ENCODE assay signal across 8 cellular contexts in genomic region chr12:75390156-75390898, GRCh38. TPM values are rescaled to one million over a fixed set of nuclear protein-coding genes. Genes with fewer than 3 reads are reported as not detected.
DNase-seq lines count a peak whose midpoint lies in the region; ATAC-seq, FAIRE-seq and TF ChIP-seq lines count a peak whose summit lies in the region.

No MANE protein-coding gene starts in this region.

- H4K20me1 ChIP-seq in H9 (ENCODE audit: control insufficient read depth, insufficient read depth, insufficient read length), result no peaks in the 10 kb centered on the region
- no peaks in the 10 kb centered on the region for H4K20me1 ChIP-seq in HepG2 (ENCODE audit: insufficient read depth, low read length)

- TF ChIP-seq POLR2A in HepG2 (IDR thresholded peaks at IDR 0.05; ENCODE audit: insufficient read depth in 1 of 2, low read depth in 2 of 2, low read length in 2 of 2), result no peak

- no peak for TF ChIP-seq EP300 in HepG2 (IDR thresholded peaks at IDR 0.05; ENCODE audit: low read depth in 2 of 2, low read length in 2 of 2)
- TF ChIP-seq EP300 in HepG2 (CRISPR knock-in tag; IDR thresholded peaks at IDR 0.05; ENCODE audit: borderline replicate concordance), result no peak

- CTCF ChIA-PET in HepG2 (lab: Yijun Ruan, JAX; ENCODE audit: low intra/inter-chr PET ratio, low total read pairs), result no interaction called here

- H4K8ac ChIP-seq in H9 (replicated peaks; ENCODE audit: insufficient read length, low read depth, low read length), result no peak overlapping the region

- no peak overlapping the region for H3K23ac ChIP-seq in H9 (ENCODE audit: insufficient read length, low read depth, low read length)

- H4K5ac ChIP-seq in H9 (ENCODE audit: insufficient read length, low read depth, low read length), result no peak overlapping the region

- no peaks in the 10 kb centered on the region for H3K27me3 Mint-ChIP-seq in H9 (ENCODE audit: low read depth)
- no peaks in the 10 kb centered on the region for H3K27me3 Mint-ChIP-seq in activated naive CD8-positive, alpha-beta T cell treated with anti-CD3 and anti-CD28 coated beads, Interleukin-2, amount 10 ng/mL, durations not matched to agents 7 days and 5 days

- no peaks in the 10 kb centered on the region for H3K9me3 Mint-ChIP-seq in H9
- H3K9me3 Mint-ChIP-seq in activated naive CD8-positive, alpha-beta T cell treated with anti-CD3 and anti-CD28 coated beads, Interleukin-2, amount 10 ng/mL, durations not matched to agents 7 days and 5 days, result no peaks in the 10 kb centered on the region

- H3K4me1 ChIP-seq in H9 (ENCODE audit: insufficient read depth, low read length) (no peaks in the 10 kb centered on the region), HepG2 (ENCODE audit: insufficient read depth, low read length) (no peaks in the 10 kb centered on the region), tibial artery (peaks cover 0 to 28% (median 5%) of the 10 kb centered on the region in 4 donors)

- H3K23me2 ChIP-seq in H9 (ENCODE audit: insufficient read length, low read depth, low read length, poor library complexity, severe bottlenecking), result peaks cover 3% of the 10 kb centered on the region

- H3K4me3 ChIP-seq in AG09309 (ENCODE audit: control insufficient read depth, low read depth, low read length), result peak overlapping the region; percentile 58
- H3K4me3 ChIP-seq in HepG2 (replicated peaks in 1 of 3; ENCODE audit: insufficient read depth in 1 of 3, low read depth in 2 of 3, low read length in 3 of 3), result no peak overlapping the region
- H3K4me3 ChIP-seq in tibial artery, result peak overlapping the region; percentile 62 to 69

- H3K79me2 ChIP-seq in H9 (ENCODE audit: insufficient read depth, low read length) (no peaks in the 10 kb centered on the region), HepG2 (ENCODE audit: insufficient read depth, low read length) (no peaks in the 10 kb centered on the region)

- H3K4me2 ChIP-seq in H9 (ENCODE audit: insufficient read depth, insufficient read length, low read length) (peak overlapping the region; percentile 33), HepG2 (ENCODE audit: low read depth, low read length) (no peak overlapping the region)

- intact Hi-C loops in HepG2 (cut with micrococcal nuclease; ENCODE audit: unreplicated experiment) (no loop called here), tibial artery (cut with DNase I; ENCODE audit: low total_unique reads) (loop anchor here (10.0 kb wide), 1 partner anchor 94 kb away; the partner anchor contains the start of gene GLIPR1)

- H2AFZ ChIP-seq in H9 (ENCODE audit: low read length) (no peak overlapping the region), HepG2 (ENCODE audit: low read length) (no peak overlapping the region)

- H3K18ac ChIP-seq in H9 (ENCODE audit: insufficient read length, low read depth, low read length), result no peak overlapping the region

- no peak overlapping the region for H3K9ac ChIP-seq in H9 (ENCODE audit: extremely low read depth, insufficient read length, low read length)
- no peak overlapping the region for H3K9ac ChIP-seq in HepG2 (ENCODE audit: insufficient read depth, low read depth, low read length)

- DNase-seq in AG09309 (ENCODE audit: low read depth) (no peak), H9 (no peak), HepG2 (ENCODE audit: low spot score) (no peak), tibial artery (no peak), ecto neural progenitor cell (ENCODE audit: low spot score) (no peak), NCI-H82 (lab: John Stamatoyannopoulos, UW) (no peak), NCI-H1417 treated with DMSO at 0.1 percent for 48 hours (lab: John Stamatoyannopoulos, UW) (no peak)
- no peak for DNase-seq in activated naive CD8-positive, alpha-beta T cell treated with anti-CD3 and anti-CD28 coated beads, Interleukin-2, amount 10 ng/mL, durations not matched to agents 7 days and 5 days

- ATAC-seq in activated naive CD8-positive, alpha-beta T cell treated with anti-CD3 and anti-CD28 coated beads, Interleukin-2, amount 10 ng/mL, durations not matched to agents 7 days and 5 days (ENCODE audit: low read depth), result no peak
- no peak for ATAC-seq in HepG2

- no peaks in the 10 kb centered on the region for H3K27me3 ChIP-seq in H9 (ENCODE audit: insufficient read depth, low read length)
- no peaks in the 10 kb centered on the region for H3K27me3 ChIP-seq in HepG2 (ENCODE audit: control insufficient read depth in 1 of 2, insufficient read depth in 2 of 2, low read length in 2 of 2)
- no peaks in the 10 kb centered on the region for H3K27me3 ChIP-seq in tibial artery

- H3K4me3 Mint-ChIP-seq in H9, result peak overlapping the region in 1 of 2 experiments; percentile 58; a peak in 2 of 5 replicates
- H3K4me3 Mint-ChIP-seq in activated naive CD8-positive, alpha-beta T cell treated with anti-CD3 and anti-CD28 coated beads, Interleukin-2, amount 10 ng/mL, durations not matched to agents 7 days and 5 days, result peak overlapping the region; percentile 91

- H3K27ac ChIP-seq in H9 (ENCODE audit: insufficient read length, low read depth, low read length) (no peak overlapping the region), HepG2 (ENCODE audit: extremely low read length, insufficient read depth, low read length) (no peak overlapping the region), tibial artery (peak overlapping the region; percentile 86 to 93)

- POLR2A ChIA-PET in activated naive CD8-positive, alpha-beta T cell treated with anti-CD3 and anti-CD28 coated beads, Interleukin-2, amount 10 ng/mL, durations not matched to agents 7 days and 5 days (lab: Charles Lee), result interaction anchor here (1.6 to 3.2 kb wide), 4 partner anchors 88 to 121 kb away, joined by 4 to 28 read pairs (median 8); partner anchors contain the start of genes GLIPR1 and KRR1
- POLR2A ChIA-PET in HepG2 (lab: Yijun Ruan, JAX), result no interaction called here

- H2BK120ac ChIP-seq in H9 (ENCODE audit: low read depth, low read length, poor library complexity, severe bottlenecking), result no peak overlapping the region

- H2BK12ac ChIP-seq in H9 (ENCODE audit: insufficient read length, low read depth, low read length), result no peak overlapping the region

- H3K9me3 ChIP-seq in H9 (ENCODE audit: control insufficient read depth, low read depth, low read length) (no peaks in the 10 kb centered on the region), HepG2 (ENCODE audit: low read length) (no peaks in the 10 kb centered on the region), tibial artery (no peaks in the 10 kb centered on the region)

- peaks cover 0 to 7% (median 0%) of the 10 kb centered on the region in 3 experiments; a peak in 2 of 7 replicates for H3K36me3 Mint-ChIP-seq in H9 (ENCODE audit: insufficient read depth in 1 of 3, low read depth in 3 of 3)
- H3K36me3 Mint-ChIP-seq in activated naive CD8-positive, alpha-beta T cell treated with anti-CD3 and anti-CD28 coated beads, Interleukin-2, amount 10 ng/mL, durations not matched to agents 7 days and 5 days, result peaks cover 13% of the 10 kb centered on the region

- no peak overlapping the region for H2BK20ac ChIP-seq in H9 (ENCODE audit: low read depth, low read length, poor library complexity, severe bottlenecking)

- H3T11ph ChIP-seq in H9 (ENCODE audit: low read length), result no peak overlapping the region

- no peak overlapping the region for H3K56ac ChIP-seq in H9 (ENCODE audit: insufficient read length, low read depth, low read length)

- peak overlapping the region in 2 of 3 experiments; percentile 55 to 74; a peak in 2 of 7 replicates for H3K27ac Mint-ChIP-seq in H9
- peak overlapping the region; percentile 93 for H3K27ac Mint-ChIP-seq in activated naive CD8-positive, alpha-beta T cell treated with anti-CD3 and anti-CD28 coated beads, Interleukin-2, amount 10 ng/mL, durations not matched to agents 7 days and 5 days

- no peak for TF ChIP-seq RAD21 in HepG2 (CRISPR knock-in tag; IDR thresholded peaks at IDR 0.05)

- no peak overlapping the region for H2BK5ac ChIP-seq in H9 (ENCODE audit: insufficient read length, low read length)

- TF ChIP-seq CTCF in AG09309 (IDR thresholded peaks at IDR 0.05; ENCODE audit: control insufficient read depth, insufficient read depth, low read depth, low read length, missing control alignments), result no peak
- no peak for TF ChIP-seq CTCF in H9 (conservative IDR thresholded peaks at IDR 0.05)
- TF ChIP-seq CTCF in HepG2 (CRISPR knock-in tag; IDR thresholded peaks at IDR 0.05), result no peak
- no peak for TF ChIP-seq CTCF in tibial artery (IDR thresholded peaks at IDR 0.05)

- no CpG with 5 or more reads among the region's 6 CpGs for WGBS in H9 (ENCODE audit: extremely low coverage, insufficient read length, low lambda C conversion rate)
- 33% methylated on average over 6 of the region's 6 CpGs for WGBS in HepG2 (ENCODE audit: low lambda C conversion rate)

- in situ Hi-C loops in HepG2 (cut with HindIII; ENCODE audit: extremely low pct_ligation_motif_present, low pct_unique_long_range_greater_than_20kb), result no loop called here

- BruUV-seq in HepG2 (replicated peaks; lab: Mats Ljungman, UMichigan), result no TSS peak

- no peak overlapping the region for H3K14ac ChIP-seq in H9 (ENCODE audit: insufficient read depth, low read length)

- H2AK5ac ChIP-seq in H9 (ENCODE audit: insufficient read length, low read length), result no peak overlapping the region

- no peaks in the 10 kb centered on the region for H3K36me3 ChIP-seq in HepG2 (replicated peaks in 1 of 2; ENCODE audit: control insufficient read depth in 1 of 2, insufficient read depth in 2 of 2, low read length in 2 of 2)
- H3K36me3 ChIP-seq in tibial artery, result no peaks in the 10 kb centered on the region

- H3K4ac ChIP-seq in H9 (ENCODE audit: low read depth, low read length), result no peak overlapping the region

- no peak overlapping the region for H2BK15ac ChIP-seq in H9 (ENCODE audit: low read depth, low read length)

- H3K4me1 Mint-ChIP-seq in H9, result peaks cover 17 to 24% of the 10 kb centered on the region in 2 experiments
- H3K4me1 Mint-ChIP-seq in activated naive CD8-positive, alpha-beta T cell treated with anti-CD3 and anti-CD28 coated beads, Interleukin-2, amount 10 ng/mL, durations not matched to agents 7 days and 5 days, result peaks cover 28% of the 10 kb centered on the region

- H3K79me1 ChIP-seq in H9 (ENCODE audit: insufficient read depth, low read depth, low read length, poor library complexity, severe bottlenecking), result no peaks in the 10 kb centered on the region

- no peak for FAIRE-seq in HepG2 (lab: Jason Lieb, UNC)

- no peak overlapping the region for H4K91ac ChIP-seq in H9 (ENCODE audit: insufficient read length, low read depth, low read length)

RNA-seq across cellular contexts. Expression of gene GLIPR1L2, which starts 0.6 kb away (rescaled TPM):
- total RNA-seq in H9 (2021) (0.09 and 0.35 TPM in 2 replicates), HepG2 (2016; rRNA removed; fragmentation: Illumina TruSeq; extraction: Trizol) (not detected in 2 replicates)
- total RNA-seq in activated naive CD8-positive, alpha-beta T cell treated with anti-CD3 and anti-CD28 coated beads, Interleukin-2, amount 10 ng/mL, durations not matched to agents 7 days and 5 days, result under 1 TPM in 1 of 2 experiments, not detected in 1; 0.28 TPM
- not detected in 2 replicates for total RNA-seq in HepG2 (2016; cell fraction: cytosol; rRNA removed; fragmentation: Illumina TruSeq; extraction: Trizol; ENCODE audit: low read depth)
- not detected in 2 replicates for total RNA-seq in HepG2 (2016; cell fraction: insoluble cytoplasmic fraction; rRNA removed; fragmentation: Illumina TruSeq; extraction: Trizol)
- total RNA-seq in HepG2 (2016; cell fraction: membrane; rRNA removed; fragmentation: Illumina TruSeq; extraction: Trizol), result not detected in 2 replicates
- not detected in 2 replicates for total RNA-seq in HepG2 (2016; cell fraction: nucleus; rRNA removed; fragmentation: Illumina TruSeq; extraction: Trizol)
- not detected in 2 replicates for polyA plus RNA-seq in HepG2 (2011; rRNA removed)
- not detected in 2 replicates for polyA plus RNA-seq in HepG2 (2011; cell fraction: cytosol; rRNA removed)
- not detected in 2 replicates for polyA plus RNA-seq in HepG2 (2011; cell fraction: nucleus; rRNA removed)
- polyA plus RNA-seq in HepG2 (2012), result not detected in 2 replicates
- polyA plus RNA-seq in HepG2 (2016; cell fraction: cytosol; fragmentation: Illumina TruSeq; extraction: Trizol; ENCODE audit: low read depth), result not detected in 2 replicates
- polyA plus RNA-seq in HepG2 (2016; cell fraction: insoluble cytoplasmic fraction; fragmentation: Illumina TruSeq; extraction: Trizol; ENCODE audit: low read depth), result not detected in 2 replicates
- not detected in 2 replicates for polyA plus RNA-seq in HepG2 (2016; cell fraction: membrane; fragmentation: Illumina TruSeq; extraction: Trizol; ENCODE audit: low read depth)
- polyA plus RNA-seq in HepG2 (2016; cell fraction: nucleus; fragmentation: Illumina TruSeq; extraction: Trizol; ENCODE audit: insufficient read depth, low read depth), result not detected in 2 replicates
- polyA minus RNA-seq in HepG2 (2011; rRNA and poly(A)+ RNA removed; ENCODE audit: low replicate concordance), result not detected in 2 replicates
- not detected in 2 replicates for polyA minus RNA-seq in HepG2 (2011; cell fraction: cytosol; rRNA and poly(A)+ RNA removed)
- not detected in 2 replicates for polyA minus RNA-seq in HepG2 (2011; cell fraction: nucleus; rRNA and poly(A)+ RNA removed)

RNA-seq across cellular contexts. Expression of gene GLIPR1L1, which starts 55.9 kb away (rescaled TPM):
- total RNA-seq in H9 (2021), result 1.9 and 3.2 TPM in 2 replicates
- total RNA-seq in activated naive CD8-positive, alpha-beta T cell treated with anti-CD3 and anti-CD28 coated beads, Interleukin-2, amount 10 ng/mL, durations not matched to agents 7 days and 5 days, result not detected
- not detected in 2 replicates for total RNA-seq in HepG2 (2016; rRNA removed; fragmentation: Illumina TruSeq; extraction: Trizol)
- not detected in 2 replicates for total RNA-seq in HepG2 (2016; cell fraction: cytosol; rRNA removed; fragmentation: Illumina TruSeq; extraction: Trizol; ENCODE audit: low read depth)
- total RNA-seq in HepG2 (2016; cell fraction: insoluble cytoplasmic fraction; rRNA removed; fragmentation: Illumina TruSeq; extraction: Trizol), result not detected in 2 replicates
- not detected in 2 replicates for total RNA-seq in HepG2 (2016; cell fraction: membrane; rRNA removed; fragmentation: Illumina TruSeq; extraction: Trizol)
- total RNA-seq in HepG2 (2016; cell fraction: nucleus; rRNA removed; fragmentation: Illumina TruSeq; extraction: Trizol), result not detected in 2 replicates
- polyA plus RNA-seq in HepG2 (2011; rRNA removed), result not detected in 2 replicates
- polyA plus RNA-seq in HepG2 (2011; cell fraction: cytosol; rRNA removed), result not detected in 2 replicates
- not detected in 2 replicates for polyA plus RNA-seq in HepG2 (2011; cell fraction: nucleus; rRNA removed)
- not detected in 2 replicates for polyA plus RNA-seq in HepG2 (2012)
- polyA plus RNA-seq in HepG2 (2016; cell fraction: cytosol; fragmentation: Illumina TruSeq; extraction: Trizol; ENCODE audit: low read depth), result not detected in 2 replicates
- polyA plus RNA-seq in HepG2 (2016; cell fraction: insoluble cytoplasmic fraction; fragmentation: Illumina TruSeq; extraction: Trizol; ENCODE audit: low read depth), result not detected in 2 replicates
- not detected in 2 replicates for polyA plus RNA-seq in HepG2 (2016; cell fraction: membrane; fragmentation: Illumina TruSeq; extraction: Trizol; ENCODE audit: low read depth)
- polyA plus RNA-seq in HepG2 (2016; cell fraction: nucleus; fragmentation: Illumina TruSeq; extraction: Trizol; ENCODE audit: insufficient read depth, low read depth), result not detected in 2 replicates
- not detected in 2 replicates for polyA minus RNA-seq in HepG2 (2011; rRNA and poly(A)+ RNA removed; ENCODE audit: low replicate concordance)
- not detected in 2 replicates for polyA minus RNA-seq in HepG2 (2011; cell fraction: cytosol; rRNA and poly(A)+ RNA removed)
- not detected in 2 replicates for polyA minus RNA-seq in HepG2 (2011; cell fraction: nucleus; rRNA and poly(A)+ RNA removed)

Comparison
In these comparisons a context has a peak if more than half of its experiments do, and no peak if none do; other contexts are left out.
1. H3K4me3 ChIP-seq: peak in AG09309 (single experiment) and tibial artery (2 of 2); none in HepG2 (0 of 3).
2. H3K27ac ChIP-seq: peak in tibial artery (2 of 2); none in H9 (single experiment) and HepG2 (single experiment).